Comparison of ENCODE assay signal across 15 cellular contexts in genomic region chr20:16472045-16472872, GRCh38.
A peak's percentile ranks its signal among the peaks of the same experiment; 100 is the strongest.
DNase-seq lines count a peak whose midpoint lies in the region; ATAC-seq and TF ChIP-seq lines count a peak whose summit lies in the region.
"Had no signal": no experiment of that assay in that cellular context is flagged by ENCODE, and none has a peak within 500 bp of the region (broad histone marks: within the 10 kb centered on the region; RNA-seq: fewer than 3 reads in every experiment).

No MANE protein-coding gene starts in this region.

- H3K27me3 Mint-ChIP-seq in activated T-helper 1 cell treated with anti-CD3 and anti-CD28 coated beads, Interleukin-12 subunit alpha, Interleukin-12 subunit beta, Interleukin-2, Interleukin-4 antibody, amounts not matched to agents 30 ng/mL and 10 ng/mL and 1 ng/mL, durations not matched to agents 14 hours and 24 hours and 36 hours (ENCODE audit: insufficient read depth), result no peaks in the 10 kb centered on the region
- H3K27me3 Mint-ChIP-seq: activated naive CD4-positive, alpha-beta T cell treated with anti-CD3 and anti-CD28 coated beads, Interleukin-2, amount 10 ng/mL, durations not matched to agents 7 days and 5 days; memory B cell had no signal

- TF ChIP-seq CTCF in LNCaP clone FGC (IDR thresholded peaks at IDR 0.05; ENCODE audit: control insufficient read depth, extremely low read depth, insufficient read depth) (no peak), astrocyte of the spinal cord (IDR thresholded peaks at IDR 0.05; ENCODE audit: low read depth, low read length) (no peak)

- H3K9me3 Mint-ChIP-seq in activated T-helper 1 cell treated with anti-CD3 and anti-CD28 coated beads, Interleukin-12 subunit alpha, Interleukin-12 subunit beta, Interleukin-2, Interleukin-4 antibody, amounts not matched to agents 30 ng/mL and 10 ng/mL and 1 ng/mL, durations not matched to agents 14 hours and 24 hours and 36 hours, result no peaks in the 10 kb centered on the region
- H3K9me3 Mint-ChIP-seq: activated naive CD4-positive, alpha-beta T cell treated with anti-CD3 and anti-CD28 coated beads, Interleukin-2, amount 10 ng/mL, durations not matched to agents 7 days and 5 days had no signal

- H3K4me3 ChIP-seq in LNCaP clone FGC (ENCODE audit: low read depth, low read length) (no peak overlapping the region), astrocyte of the spinal cord (ENCODE audit: low read depth, low read length) (no peak overlapping the region)
- H3K4me3 ChIP-seq: gastroesophageal sphincter had no signal

- H3K36me3 Mint-ChIP-seq in activated T-helper 1 cell treated with anti-CD3 and anti-CD28 coated beads, Interleukin-12 subunit alpha, Interleukin-12 subunit beta, Interleukin-2, Interleukin-4 antibody, amounts not matched to agents 30 ng/mL and 10 ng/mL and 1 ng/mL, durations not matched to agents 14 hours and 24 hours and 36 hours (ENCODE audit: low read depth), result no peaks in the 10 kb centered on the region
- H3K36me3 Mint-ChIP-seq: activated naive CD4-positive, alpha-beta T cell treated with anti-CD3 and anti-CD28 coated beads, Interleukin-2, amount 10 ng/mL, durations not matched to agents 7 days and 5 days had no signal

- in situ Hi-C loops in astrocyte of the spinal cord (cut with HindIII; ENCODE audit: low sequenced_read_pairs), result no loop called here

- ATAC-seq in left colon, result peak; percentile 70
- ATAC-seq in HG02588 (IDR thresholded peaks at IDR 0.05; ENCODE audit: unreplicated experiment), result no peak
- ATAC-seq: gastroesophageal sphincter, sciatic nerve had no signal

- DNase-seq in A172 (ENCODE audit: low spot score) (peak; percentile 9), LNCaP clone FGC (ENCODE audit: low read depth) (peak; percentile 23), astrocyte of the spinal cord (ENCODE audit: low read depth, low spot score) (peak; percentile 32), left colon (no peak), middle frontal gyrus (ENCODE audit: extremely low spot score, low spot score) (no peak), D341Med (ENCODE audit: low spot score) (no peak)
- DNase-seq in activated T-helper 1 cell treated with anti-CD3 and anti-CD28 coated beads, Interleukin-12 subunit alpha, Interleukin-12 subunit beta, Interleukin-2, Interleukin-4 antibody, amounts not matched to agents 30 ng/mL and 10 ng/mL and 1 ng/mL, durations not matched to agents 14 hours and 24 hours and 36 hours (ENCODE audit: low spot score), result no peak
- DNase-seq: ACHN; activated naive CD4-positive, alpha-beta T cell treated with anti-CD3 and anti-CD28 coated beads, Interleukin-2, amount 10 ng/mL, durations not matched to agents 7 days and 5 days; NK-92 treated with Interleukin-12 subunit alpha and Interleukin-12 subunit beta, amount 100 ng/mL, for 24 hours; SHP77 had no signal

- intact Hi-C loops in left colon (cut with DNase I, micrococcal nuclease), result no loop called here
- intact Hi-C loops in activated T-helper 1 cell treated with anti-CD3 and anti-CD28 coated beads, Interleukin-12 subunit alpha, Interleukin-12 subunit beta, Interleukin-2, Interleukin-4 antibody, amounts not matched to agents 30 ng/mL and 10 ng/mL and 1 ng/mL, durations not matched to agents 14 hours and 24 hours and 36 hours (cut with micrococcal nuclease), result no loop called here

- no peak overlapping the region for H3K27ac Mint-ChIP-seq in activated T-helper 1 cell treated with anti-CD3 and anti-CD28 coated beads, Interleukin-12 subunit alpha, Interleukin-12 subunit beta, Interleukin-2, Interleukin-4 antibody, amounts not matched to agents 30 ng/mL and 10 ng/mL and 1 ng/mL, durations not matched to agents 14 hours and 24 hours and 36 hours
- H3K27ac Mint-ChIP-seq: activated naive CD4-positive, alpha-beta T cell treated with anti-CD3 and anti-CD28 coated beads, Interleukin-2, amount 10 ng/mL, durations not matched to agents 7 days and 5 days; memory B cell had no signal

- peaks cover under 1% of the 10 kb centered on the region for H3K4me1 Mint-ChIP-seq in activated T-helper 1 cell treated with anti-CD3 and anti-CD28 coated beads, Interleukin-12 subunit alpha, Interleukin-12 subunit beta, Interleukin-2, Interleukin-4 antibody, amounts not matched to agents 30 ng/mL and 10 ng/mL and 1 ng/mL, durations not matched to agents 14 hours and 24 hours and 36 hours (ENCODE audit: low read depth)
- H3K4me1 Mint-ChIP-seq: activated naive CD4-positive, alpha-beta T cell treated with anti-CD3 and anti-CD28 coated beads, Interleukin-2, amount 10 ng/mL, durations not matched to agents 7 days and 5 days had no signal

- H3K4me3 Mint-ChIP-seq in activated T-helper 1 cell treated with anti-CD3 and anti-CD28 coated beads, Interleukin-12 subunit alpha, Interleukin-12 subunit beta, Interleukin-2, Interleukin-4 antibody, amounts not matched to agents 30 ng/mL and 10 ng/mL and 1 ng/mL, durations not matched to agents 14 hours and 24 hours and 36 hours, result no peak overlapping the region
- H3K4me3 Mint-ChIP-seq: activated naive CD4-positive, alpha-beta T cell treated with anti-CD3 and anti-CD28 coated beads, Interleukin-2, amount 10 ng/mL, durations not matched to agents 7 days and 5 days; memory B cell had no signal

Comparison
In these comparisons a context has a peak if more than half of its experiments do, and no peak if none do; other contexts are left out.
1. DNase-seq: peak in A172 (single experiment), LNCaP clone FGC (single experiment) and astrocyte of the spinal cord (single experiment); none in left colon (0 of 2), middle frontal gyrus (single experiment), D341Med (single experiment) and activated T-helper 1 cell treated with anti-CD3 and anti-CD28 coated beads, Interleukin-12 subunit alpha, Interleukin-12 subunit beta, Interleukin-2, Interleukin-4 antibody, amounts not matched to agents 30 ng/mL and 10 ng/mL and 1 ng/mL, durations not matched to agents 14 hours and 24 hours and 36 hours (single experiment).